In the genomic region with DNA sequence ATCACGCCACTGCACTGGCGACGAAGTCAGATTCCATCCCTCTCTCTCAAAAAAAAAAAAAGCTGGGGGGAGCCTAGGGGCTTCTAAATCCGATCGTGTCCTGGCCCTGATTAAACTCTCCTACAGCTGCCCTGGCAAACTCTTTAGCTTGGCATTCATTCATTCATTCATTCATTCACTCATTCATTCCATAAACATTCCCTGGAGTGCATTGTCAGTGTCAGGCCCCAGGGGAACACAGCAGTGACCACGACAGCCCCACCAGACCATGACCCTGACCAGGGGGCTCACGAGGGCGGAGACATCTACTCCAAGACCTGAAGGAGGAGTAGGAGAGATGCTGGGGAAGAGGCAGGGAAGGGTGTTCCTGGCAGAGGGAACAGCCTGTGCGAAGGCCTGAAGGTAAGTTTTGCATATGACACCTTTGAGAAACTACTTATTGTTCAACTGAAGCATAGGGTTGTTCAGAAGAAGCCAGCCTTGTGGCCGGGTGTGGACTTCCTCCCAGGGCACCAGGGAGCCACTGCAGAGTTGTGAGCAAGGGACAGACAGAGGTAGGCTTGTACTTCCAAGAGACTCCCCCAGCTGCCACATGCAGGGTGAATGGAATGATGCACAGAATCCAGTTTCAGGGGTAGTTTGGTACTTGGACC, we compare ENCODE assay signal across 8 cellular contexts. TPM values are rescaled to one million over a fixed set of nuclear protein-coding genes. Genes with fewer than 3 reads are reported as not detected.
DNase-seq lines count a peak whose midpoint lies in the region; ATAC-seq and TF ChIP-seq lines count a peak whose summit lies in the region.

No MANE protein-coding gene starts in this region.

- peak overlapping the region; percentile 35 for H2AFZ ChIP-seq in mammary epithelial cell (ENCODE audit: low read depth, low read length)

- no peak overlapping the region for H3K4me3 ChIP-seq in mammary epithelial cell (replicated peaks in 1 of 3; ENCODE audit: insufficient read depth in 1 of 3, low read depth in 2 of 3, low read length in 3 of 3)
- peak overlapping the region; percentile 36 for H3K4me3 ChIP-seq in rectal smooth muscle tissue (ENCODE audit: low read length)

- H3K36me3 ChIP-seq in mammary epithelial cell (ENCODE audit: insufficient read depth, low read length) (no peaks in the 10 kb centered on the region), rectal smooth muscle tissue (ENCODE audit: control insufficient read depth, insufficient read depth, low read length) (no peaks in the 10 kb centered on the region)

- peaks cover 16% of the 10 kb centered on the region for H3K4me1 ChIP-seq in mammary epithelial cell (ENCODE audit: insufficient read depth, low read length)
- H3K4me1 ChIP-seq in rectal smooth muscle tissue (ENCODE audit: control insufficient read depth, insufficient read depth, low read length): peaks cover 12% of the 10 kb centered on the region

- BruUV-seq in mammary epithelial cell (replicated peaks; lab: Mats Ljungman, UMichigan): no TSS peak

- CTCF ChIA-PET in mammary epithelial cell (lab: Charles Lee; ENCODE audit: low non-redundant PET): interaction anchor here (0.6 to 1.3 kb wide), 7 partner anchors 29 to 231 kb away, joined by 3 to 61 read pairs (median 6); no protein-coding TSS in a partner anchor

- no peaks in the 10 kb centered on the region for H4K20me1 ChIP-seq in mammary epithelial cell (ENCODE audit: insufficient read depth, low read length)

- DNase-seq in DMS53 (lab: John Stamatoyannopoulos, UW): peak; percentile 59
- no peak for DNase-seq in DMS53 treated with DMSO at 0.1 percent for 48 hours (lab: John Stamatoyannopoulos, UW; ENCODE audit: unreplicated experiment)
- no peak for DNase-seq in mammary epithelial cell
- DNase-seq in NCI-H446 treated with DMSO at 0.1 percent for 48 hours (lab: John Stamatoyannopoulos, UW): no peak
- DNase-seq in NCI-H748 (lab: John Stamatoyannopoulos, UW; ENCODE audit: unreplicated experiment): no peak
- no peak for DNase-seq in activated CD4-positive, alpha-beta T cell treated with anti-CD3 and anti-CD28 coated beads for 1 hour

- intact Hi-C loops in mammary epithelial cell (cut with micrococcal nuclease): no loop called here

- H3K27me3 ChIP-seq in mammary epithelial cell (ENCODE audit: insufficient read depth, low read length) (no peaks in the 10 kb centered on the region), rectal smooth muscle tissue (ENCODE audit: control insufficient read depth, insufficient read depth, low read length) (peaks cover 2% of the 10 kb centered on the region)

- no peak for TF ChIP-seq CTCF in mammary epithelial cell (conservative IDR thresholded peaks at IDR 0.05 in 1 of 2, IDR thresholded peaks at IDR 0.05 in 1 of 2; ENCODE audit: extremely low read depth in 1 of 2, insufficient read depth in 1 of 2, low read depth in 1 of 2, low read length in 2 of 2)

- H3K4me2 ChIP-seq in mammary epithelial cell (ENCODE audit: insufficient read depth, low read depth, low read length): no peak overlapping the region

- 42% methylated on average over 10 of the region's 10 CpGs for WGBS in mammary epithelial cell (ENCODE audit: low coverage, missing lambda C conversion rate)

- H3K27ac ChIP-seq in mammary epithelial cell (ENCODE audit: insufficient read depth, low read depth, low read length): no peak overlapping the region
- no peak overlapping the region for H3K27ac ChIP-seq in rectal smooth muscle tissue (ENCODE audit: low read depth, low read length)

- no peaks in the 10 kb centered on the region for H3K9me3 ChIP-seq in mammary epithelial cell (replicated peaks; ENCODE audit: insufficient read depth, low read length)

- dilution Hi-C loops in mammary epithelial cell (cut with HindIII; ENCODE audit: low sequenced_read_pairs): no loop called here

- ATAC-seq in HG03432 (IDR thresholded peaks at IDR 0.05; ENCODE audit: unreplicated experiment): peak; percentile 24

- H3K9ac ChIP-seq in mammary epithelial cell (ENCODE audit: insufficient read depth, low read length) (no peak overlapping the region), rectal smooth muscle tissue (ENCODE audit: low read length) (no peak overlapping the region)

- H3K79me2 ChIP-seq in mammary epithelial cell (ENCODE audit: insufficient read depth, low read length): no peaks in the 10 kb centered on the region

- in situ Hi-C loops in mammary epithelial cell (cut with MboI; ENCODE audit: low sequenced_read_pairs in 2 of 2): loop anchor here (5.0 kb wide), 1 partner anchor 49 kb away; no protein-coding TSS in a partner anchor

RNA-seq across cellular contexts. Expression of gene CEACAM16, which starts 24.5 kb away (rescaled TPM):
- not detected for total RNA-seq in mammary epithelial cell
- polyA plus RNA-seq in mammary epithelial cell: not detected
- polyA minus RNA-seq in mammary epithelial cell: not detected

RNA-seq across cellular contexts. Expression of gene BCL3, which starts 25.1 kb away (rescaled TPM):
- total RNA-seq in mammary epithelial cell: 10 to 100 TPM in 1 of 2 donors, 1 to 10 TPM in 1; 3.7 to 23.4 TPM
- polyA plus RNA-seq in mammary epithelial cell: 4.1 TPM
- polyA minus RNA-seq in mammary epithelial cell: 12.2 TPM

RNA-seq across cellular contexts. Expression of gene CEACAM19, which starts 52.1 kb away (rescaled TPM):
- total RNA-seq in mammary epithelial cell: 1 to 10 TPM; 1.8 to 5.3 TPM
- polyA plus RNA-seq in mammary epithelial cell: 1.7 TPM
- not detected for polyA minus RNA-seq in mammary epithelial cell

RNA-seq across cellular contexts. Expression of gene CBLC, which starts 54.3 kb away (rescaled TPM):
- 10 to 100 TPM; 51.2 to 76.7 TPM for total RNA-seq in mammary epithelial cell
- 39.4 TPM for polyA plus RNA-seq in mammary epithelial cell
- polyA minus RNA-seq in mammary epithelial cell: 48.2 TPM
